ENCODE assay signal across 16 cellular contexts in genomic region chr21:46126321-46127238, GRCh38. TPM values are rescaled to one million over a fixed set of nuclear protein-coding genes. Genes with fewer than 3 reads are reported as not detected.
DNase-seq lines count a peak whose midpoint lies in the region; ATAC-seq and TF ChIP-seq lines count a peak whose summit lies in the region.
"Had no signal": no experiment of that assay in that cellular context is flagged by ENCODE, and none has a peak within 500 bp of the region (broad histone marks: within the 10 kb centered on the region; RNA-seq: fewer than 3 reads in every experiment).

No MANE protein-coding gene starts in this region.

- H3K27ac ChIP-seq in WERI-Rb-1: no peak overlapping the region
- H3K27ac ChIP-seq in heart right ventricle: no peak overlapping the region
- H3K27ac ChIP-seq in ovary: no peak overlapping the region
- no peak overlapping the region for H3K27ac ChIP-seq in foreskin keratinocyte
- H3K27ac ChIP-seq: C4-2B had no signal

- ATAC-seq in heart right ventricle (no peak), foreskin keratinocyte (no peak)
- ATAC-seq in stimulated activated naive CD8-positive, alpha-beta T cell treated with anti-CD3 and anti-CD28 coated beads, Interleukin-15, Interleukin-2, amounts not matched to agents 100 U/mL and 50 U/mL, for 24 hours: no peak
- ATAC-seq: activated T-cell treated with anti-CD3 and anti-CD28 coated beads, Interleukin-2, amount 50 U/mL, for 72 hours; stimulated activated memory B cell treated with anti-CD40 and anti-IgM and Interleukin-4, amounts not matched to agents 10 μg/mL and 1 μg/mL and 100 μg/mL, for 72 hours had no signal

- no peak for TF ChIP-seq CTCF in WERI-Rb-1 (IDR thresholded peaks at IDR 0.05; ENCODE audit: low read depth, low read length)
- TF ChIP-seq CTCF in heart right ventricle (IDR thresholded peaks at IDR 0.05): no peak
- TF ChIP-seq CTCF in ovary (IDR thresholded peaks at IDR 0.05): no peak
- no peak for TF ChIP-seq CTCF in foreskin keratinocyte (conservative IDR thresholded peaks at IDR 0.05)

- TF ChIP-seq POLR2A in ovary (IDR thresholded peaks at IDR 0.05): no peak

- H3K9me3 ChIP-seq in WERI-Rb-1 (ENCODE audit: severe bottlenecking) (no peaks in the 10 kb centered on the region), heart right ventricle (no peaks in the 10 kb centered on the region), ovary (no peaks in the 10 kb centered on the region)

- WGBS in heart right ventricle, 2 donors: 87 to 90% methylated on average over 31 to 32 of the region's 32 CpGs
- 66 to 76% (median 73%) methylated on average over 31 to 32 of the region's 32 CpGs for WGBS in ovary, 3 donors

- H3K36me3 ChIP-seq in WERI-Rb-1 (peaks cover 17% of the 10 kb centered on the region), heart right ventricle (peaks cover 0 to 75% (median 16%) of the 10 kb centered on the region in 9 donors), ovary (no peaks in the 10 kb centered on the region)

- no peaks in the 10 kb centered on the region for H3K27me3 ChIP-seq in WERI-Rb-1 (ENCODE audit: insufficient read depth, low read depth, severe bottlenecking)
- H3K27me3 ChIP-seq in heart right ventricle: no peaks in the 10 kb centered on the region
- H3K27me3 ChIP-seq in ovary: no peaks in the 10 kb centered on the region
- no peaks in the 10 kb centered on the region for H3K27me3 ChIP-seq in foreskin keratinocyte

- intact Hi-C loops in heart right ventricle (cut with DNase I): no loop called here
- intact Hi-C loops in ovary (cut with DNase I): no loop called here

- TF ChIP-seq EP300 in ovary (IDR thresholded peaks at IDR 0.05): no peak

- DNase-seq in D341Med (ENCODE audit: low spot score): peak; percentile 28
- peak; percentile 7 for DNase-seq in WERI-Rb-1
- DNase-seq in heart right ventricle: peak; percentile 4 to 10
- peak; percentile 14 to 44 (median 26) for DNase-seq in ovary
- DNase-seq in stimulated activated naive CD8-positive, alpha-beta T cell treated with anti-CD3 and anti-CD28 coated beads, Interleukin-15, Interleukin-2, amounts not matched to agents 100 U/mL and 50 U/mL, for 24 hours: no peak
- no peak for DNase-seq in stimulated activated CD8-positive, alpha-beta memory T cell treated with anti-CD3 and anti-CD28 coated beads, Interleukin-4, amount 100 ng/mL, for 48 hours
- DNase-seq in NCI-H1105 treated with DMSO at 0.1 percent for 48 hours (lab: John Stamatoyannopoulos, UW): no peak
- no peak for DNase-seq in foreskin keratinocyte
- DNase-seq: dermis blood vessel endothelial cell, NCI-H1048, NCI-H345, SW 1271 had no signal

- peaks cover 0 to 18% (median 11%) of the 10 kb centered on the region in 9 donors for H3K4me1 ChIP-seq in heart right ventricle
- no peaks in the 10 kb centered on the region for H3K4me1 ChIP-seq in ovary (ENCODE audit: insufficient read depth)
- no peaks in the 10 kb centered on the region for H3K4me1 ChIP-seq in foreskin keratinocyte

- H3K4me3 ChIP-seq in WERI-Rb-1 (ENCODE audit: low read depth, low read length): no peak overlapping the region
- no peak overlapping the region for H3K4me3 ChIP-seq in heart right ventricle
- no peak overlapping the region for H3K4me3 ChIP-seq in ovary

RNA-seq across cellular contexts. Expression of gene COL6A2, which starts 28.7 kb away (rescaled TPM):
- total RNA-seq in heart right ventricle (100 to 1,000 TPM in 8 of 10 donors, 10 to 100 TPM in 2; 76.6 to 370 (median 119) TPM), ovary (1,000 to 10,000 TPM in 1 of 7 donors, 100 to 1,000 TPM in 6; 222 to 1,092 (median 831) TPM), foreskin keratinocyte (0.04 and 0.17 TPM in 2 replicates)
- polyA plus RNA-seq in heart right ventricle (100 to 1,000 TPM; 301 to 363 TPM), ovary (100 to 1,000 TPM in 1 of 2 donors, 10 to 100 TPM in 1; 50.9 to 818 TPM), foreskin keratinocyte (0.06 and 0.13 TPM in 2 replicates)
- total RNA-seq: OCI-LY7 had no signal

RNA-seq across cellular contexts. Expression of gene FTCD, which starts 28.8 kb away (rescaled TPM):
- total RNA-seq in heart right ventricle (1 to 10 TPM in 6 of 10 donors, under 1 TPM in 4; 0.38 to 4.4 (median 1.1) TPM), ovary (1 to 10 TPM in 5 of 7 donors, under 1 TPM in 2; 0.83 to 7.5 (median 3.8) TPM), foreskin keratinocyte (not detected in 2 replicates)
- polyA plus RNA-seq in heart right ventricle (1 to 10 TPM in 1 of 2 donors, under 1 TPM in 1; 0.14 to 4.0 TPM), ovary (1 to 10 TPM in 1 of 2 donors, not detected in 1; 3.5 TPM), foreskin keratinocyte (not detected in 2 replicates)

RNA-seq across cellular contexts. Expression of gene SPATC1L, which starts 57.7 kb away (rescaled TPM):
- total RNA-seq in heart right ventricle (1 to 10 TPM; 4.7 to 9.8 (median 8.2) TPM), ovary (10 to 100 TPM in 5 of 7 donors, 1 to 10 TPM in 2; 7.2 to 21.1 (median 14.9) TPM), foreskin keratinocyte (7.8 and 8.9 TPM in 2 replicates)
- polyA plus RNA-seq in heart right ventricle (10 to 100 TPM; 12.7 to 14.6 TPM), ovary (10 to 100 TPM in 1 of 2 donors, 1 to 10 TPM in 1; 2.8 to 21.3 TPM), foreskin keratinocyte (10.4 and 12.6 TPM in 2 replicates)

Comparison
In these comparisons a context has a peak if more than half of its experiments do, and no peak if none do; other contexts are left out.
1. DNase-seq: peak in D341Med (single experiment), WERI-Rb-1 (single experiment), heart right ventricle (2 of 2) and ovary (5 of 5); none in stimulated activated naive CD8-positive, alpha-beta T cell treated with anti-CD3 and anti-CD28 coated beads, Interleukin-15, Interleukin-2, amounts not matched to agents 100 U/mL and 50 U/mL, for 24 hours (single experiment), stimulated activated CD8-positive, alpha-beta memory T cell treated with anti-CD3 and anti-CD28 coated beads, Interleukin-4, amount 100 ng/mL, for 48 hours (single experiment), NCI-H1105 treated with DMSO at 0.1 percent for 48 hours (single experiment) and foreskin keratinocyte (0 of 2).
2. RNA of gene COL6A2, which starts 28.7 kb away (total RNA-seq): 222 to 1,092 TPM in ovary and 76.6 to 370 TPM in heart right ventricle; 0.04 to 0.17 TPM in foreskin keratinocyte; every median in the first group is over 10 times any median in the second.